Comparison of ENCODE assay signal across 27 cellular contexts in genomic region chr2:22011048-22011447, GRCh38.
"Had no signal": no experiment of that assay in that cellular context is flagged by ENCODE, and none has a peak within 500 bp of the region (broad histone marks: within the 10 kb centered on the region; RNA-seq: fewer than 3 reads in every experiment).

No MANE protein-coding gene starts in this region.

- H2AFZ ChIP-seq: neural progenitor cell, parathyroid adenoma had no signal

- H3K9ac ChIP-seq: neural progenitor cell, parathyroid adenoma had no signal

- H3K27me3 ChIP-seq: neural progenitor cell, ovary, right lobe of liver, sigmoid colon, stomach, thyroid gland, tibial nerve, upper lobe of left lung, uterus had no signal

- H3K4me3 ChIP-seq: neural progenitor cell, ovary, psoas muscle, right lobe of liver, sigmoid colon, stomach, thoracic aorta, thyroid gland, tibial nerve, upper lobe of left lung, uterus had no signal

- H3K79me2 ChIP-seq: parathyroid adenoma had no signal

- H3K4me2 ChIP-seq: neural progenitor cell had no signal

- H3K27ac ChIP-seq: neural progenitor cell, ovary, parathyroid adenoma, psoas muscle, right lobe of liver, sigmoid colon, stomach, thoracic aorta, thyroid gland, tibial nerve, upper lobe of left lung, uterus had no signal

- DNase-seq: naive thymus-derived CD8-positive, alpha-beta T cell; nephron progenitor cell; occipital lobe; ovary; posterior cingulate gyrus; psoas muscle; right cardiac atrium; right lobe of liver; sigmoid colon; small intestine; stimulated activated CD4-positive, alpha-beta T cell treated with anti-CD3 and anti-CD28 coated beads, Interleukin-15, amount 100 ng/mL, for 24 hours; stimulated activated CD4-positive, alpha-beta T cell treated with anti-CD3 and anti-CD28 coated beads, Interleukin-2, amount 100 ng/mL, for 24 hours; stimulated activated CD4-positive, alpha-beta T cell treated with anti-CD3 and anti-CD28 coated beads, Interleukin-2, amount 100 ng/mL, for 48 hours; stimulated activated CD4-positive, alpha-beta T cell treated with anti-CD3 and anti-CD28 coated beads, Interleukin-4, amount 100 ng/mL, for 24 hours; stimulated activated naive B cell treated with anti-CD40 and anti-IgM and Interleukin-4, amounts not matched to agents 10 μg/mL and 1 μg/mL and 100 μg/mL, for 72 hours; stimulated activated naive CD4-positive, alpha-beta T cell treated with Interleukin-2 at 50 U/mL for 16 hours; stomach; thyroid gland; trophoblast cell; upper lobe of left lung; uterus had no signal

- H3K9me3 ChIP-seq: ovary, psoas muscle, right lobe of liver, sigmoid colon, stomach, thoracic aorta, thyroid gland, upper lobe of left lung, uterus had no signal

- H3K4me1 ChIP-seq: neural progenitor cell, parathyroid adenoma, psoas muscle, right lobe of liver, sigmoid colon, stomach, thyroid gland, tibial nerve, upper lobe of left lung, uterus had no signal

- H3K36me3 ChIP-seq: neural progenitor cell, ovary, right lobe of liver, sigmoid colon, stomach, thoracic aorta, thyroid gland, tibial nerve, upper lobe of left lung, uterus had no signal

- ATAC-seq: naive thymus-derived CD8-positive, alpha-beta T cell; natural killer cell treated with Interleukin-12 subunit alpha and Interleukin-12 subunit beta and Interleukin-15 and Interleukin-18, amount 100 ng/mL, for 72 hours; psoas muscle; right cardiac atrium; right lobe of liver; stimulated activated effector memory CD8-positive, alpha-beta T cell treated with anti-CD3 and anti-CD28 coated beads, Interleukin-12 subunit alpha, Interleukin-12 subunit beta, amount 100 ng/mL, for 72 hours; stimulated activated naive B cell treated with anti-CD40 and anti-IgM and Interleukin-4, amounts not matched to agents 10 μg/mL and 1 μg/mL and 100 μg/mL, for 72 hours had no signal
